In the genomic region with DNA sequence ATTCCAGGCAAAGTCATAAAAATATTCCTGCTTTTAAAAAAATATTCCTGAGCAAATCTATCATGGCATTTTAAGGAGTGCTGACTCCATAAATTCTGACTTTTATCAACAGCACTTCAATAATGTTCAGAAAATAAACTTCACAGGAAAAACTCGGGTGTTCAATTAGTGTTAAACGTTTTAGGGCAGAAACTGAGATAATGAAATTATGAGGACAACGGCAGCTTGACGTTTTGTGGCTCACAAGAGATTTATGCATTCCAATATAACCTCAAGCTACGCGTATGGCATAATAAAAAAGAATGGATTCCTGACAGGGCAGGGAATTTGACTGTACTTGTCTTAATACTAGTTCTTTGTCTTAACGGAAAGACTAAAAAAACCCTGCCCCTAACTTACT, we compare ENCODE assay signal across 15 cellular contexts.
A peak's percentile ranks its signal among the peaks of the same experiment; 100 is the strongest.
DNase-seq lines count a peak whose midpoint lies in the region; ATAC-seq and TF ChIP-seq lines count a peak whose summit lies in the region.
"Had no signal": no experiment of that assay in that cellular context is flagged by ENCODE, and none has a peak within 500 bp of the region (broad histone marks: within the 10 kb centered on the region; RNA-seq: fewer than 3 reads in every experiment).

No MANE protein-coding gene starts in this region.

- H3K36me3 ChIP-seq in GM23338 (ENCODE audit: insufficient read depth) (no peaks in the 10 kb centered on the region), SK-N-MC (ENCODE audit: insufficient read depth, low read length) (no peaks in the 10 kb centered on the region), smooth muscle cell (ENCODE audit: low read depth) (no peaks in the 10 kb centered on the region)
- H3K36me3 ChIP-seq: BE2C, HAP-1 had no signal

- intact Hi-C loops in activated CD4-positive, alpha-beta T cell treated with anti-CD3 and anti-CD28 coated beads, Interleukin-2, amount 10 ng/mL, durations not matched to agents 24 days and 14 days (cut with micrococcal nuclease) = loop anchor here (5.0 kb wide), 3 partner anchors 37 to 622 kb away; no protein-coding TSS in a partner anchor

- no peaks in the 10 kb centered on the region for H3K9me2 ChIP-seq in GM23338 (ENCODE audit: insufficient read depth)

- H3K4me3 ChIP-seq in GM23338 (no peak overlapping the region), SK-N-MC (0 out of 2 replicates have a peak overlapping the region, but pooled peaks have one; percentile 6), smooth muscle cell (no peak overlapping the region)
- H3K4me3 ChIP-seq: A549, HAP-1 had no signal

- H4K20me1 ChIP-seq in GM23338 (replicated peaks; ENCODE audit: insufficient read depth) = no peaks in the 10 kb centered on the region
- H4K20me1 ChIP-seq in smooth muscle cell (ENCODE audit: low read depth) = no peaks in the 10 kb centered on the region

- no peaks in the 10 kb centered on the region for H3K36me3 Mint-ChIP-seq in GM23338 (ENCODE audit: low read depth)
- H3K36me3 Mint-ChIP-seq in activated CD4-positive, alpha-beta T cell treated with anti-CD3 and anti-CD28 coated beads, Interleukin-2, amount 10 ng/mL, durations not matched to agents 24 days and 14 days (ENCODE audit: low read depth) = no peaks in the 10 kb centered on the region
- H3K36me3 Mint-ChIP-seq: CD4-positive, alpha-beta memory T cell had no signal

- no peak overlapping the region for H3K9ac ChIP-seq in SK-N-MC (ENCODE audit: insufficient read length)
- H3K9ac ChIP-seq in smooth muscle cell (ENCODE audit: low read depth) = no peak overlapping the region

- no peak overlapping the region for H3K4me3 Mint-ChIP-seq in GM23338
- no peak overlapping the region for H3K4me3 Mint-ChIP-seq in activated CD4-positive, alpha-beta T cell treated with anti-CD3 and anti-CD28 coated beads, Interleukin-2, amount 10 ng/mL, durations not matched to agents 24 days and 14 days
- H3K4me3 Mint-ChIP-seq: CD4-positive, alpha-beta memory T cell had no signal

- no peaks in the 10 kb centered on the region for H3K27me3 Mint-ChIP-seq in GM23338 (ENCODE audit: insufficient read depth, low read depth, poor library complexity)
- H3K27me3 Mint-ChIP-seq in activated CD4-positive, alpha-beta T cell treated with anti-CD3 and anti-CD28 coated beads, Interleukin-2, amount 10 ng/mL, durations not matched to agents 24 days and 14 days = peaks cover 6% of the 10 kb centered on the region
- H3K27me3 Mint-ChIP-seq: CD4-positive, alpha-beta memory T cell had no signal

- no peaks in the 10 kb centered on the region; the same call in 2 of the 3 replicates for H3K4me1 Mint-ChIP-seq in GM23338
- H3K4me1 Mint-ChIP-seq in activated CD4-positive, alpha-beta T cell treated with anti-CD3 and anti-CD28 coated beads, Interleukin-2, amount 10 ng/mL, durations not matched to agents 24 days and 14 days = peaks cover 10% of the 10 kb centered on the region
- H3K4me1 Mint-ChIP-seq: CD4-positive, alpha-beta memory T cell had no signal

- peaks cover 7% of the 10 kb centered on the region; the same call in 2 of the 3 replicates for H3K9me3 Mint-ChIP-seq in GM23338
- peaks cover 4% of the 10 kb centered on the region for H3K9me3 Mint-ChIP-seq in activated CD4-positive, alpha-beta T cell treated with anti-CD3 and anti-CD28 coated beads, Interleukin-2, amount 10 ng/mL, durations not matched to agents 24 days and 14 days
- H3K9me3 Mint-ChIP-seq: CD4-positive, alpha-beta memory T cell had no signal

- no peak for TF ChIP-seq CTCF in GM23338 (conservative IDR thresholded peaks at IDR 0.05; ENCODE audit: low read depth in 2 of 2)
- TF ChIP-seq CTCF in foreskin keratinocyte (conservative IDR thresholded peaks at IDR 0.05) = no peak
- TF ChIP-seq CTCF in smooth muscle cell (IDR thresholded peaks at IDR 0.05; ENCODE audit: borderline replicate concordance, insufficient read depth, poor library complexity, severe bottlenecking) = no peak

- WGBS in smooth muscle cell (ENCODE audit: low lambda C conversion rate) = 24% methylated on average over 7 of the region's 7 CpGs

- ATAC-seq in GM23338 (no peak), foreskin keratinocyte (peak; percentile 31), GM18858 (IDR thresholded peaks at IDR 0.05; ENCODE audit: unreplicated experiment) (no peak)
- ATAC-seq: A549, HepG2 had no signal

- H3F3A ChIP-seq in GM23338 (replicated peaks; ENCODE audit: low read depth) (no peaks in the 10 kb centered on the region), smooth muscle cell (ENCODE audit: low read depth) (peaks cover 1% of the 10 kb centered on the region)

- DNase-seq in GM23338 (ENCODE audit: low spot score) = no peak
- no peak for DNase-seq in SK-N-MC (ENCODE audit: low read depth, low spot score)
- peak; percentile 20 to 54 for DNase-seq in foreskin keratinocyte
- DNase-seq in smooth muscle cell (lab: John Stamatoyannopoulos, UW; ENCODE audit: unreplicated experiment) = no peak
- no peak for DNase-seq in activated CD4-positive, alpha-beta T cell treated with anti-CD3 and anti-CD28 coated beads, Interleukin-2, amount 10 ng/mL, durations not matched to agents 24 days and 14 days
- DNase-seq in hepatic stellate cell (ENCODE audit: low spot score) = no peak
- DNase-seq: BE2C; CD4-positive, alpha-beta memory T cell; DMS79 treated with DMSO at 0.1 percent for 48 hours; EL had no signal

- H3K27ac ChIP-seq in GM23338 (ENCODE audit: low read depth) (no peak overlapping the region), SK-N-MC (no peak overlapping the region), foreskin keratinocyte (no peak overlapping the region), smooth muscle cell (ENCODE audit: low read depth) (no peak overlapping the region)
- H3K27ac ChIP-seq: A549, C4-2B had no signal

- no peaks in the 10 kb centered on the region for H3K9me3 ChIP-seq in SK-N-MC (ENCODE audit: low read depth, low read length)
- H3K9me3 ChIP-seq in smooth muscle cell (replicated peaks; ENCODE audit: low read depth) = no peaks in the 10 kb centered on the region
- H3K9me3 ChIP-seq: A549, BE2C, HAP-1 had no signal

- no peak overlapping the region for H3K27ac Mint-ChIP-seq in GM23338
- H3K27ac Mint-ChIP-seq in activated CD4-positive, alpha-beta T cell treated with anti-CD3 and anti-CD28 coated beads, Interleukin-2, amount 10 ng/mL, durations not matched to agents 24 days and 14 days = no peak overlapping the region
- H3K27ac Mint-ChIP-seq: CD4-positive, alpha-beta memory T cell had no signal

- H3K79me2 ChIP-seq in GM23338 (replicated peaks; ENCODE audit: insufficient read depth) (no peaks in the 10 kb centered on the region), smooth muscle cell (ENCODE audit: low read depth) (no peaks in the 10 kb centered on the region)

- H2AFZ ChIP-seq in GM23338 = peak overlapping the region; percentile 2; the same call in 1 of the 2 replicates
- H2AFZ ChIP-seq in smooth muscle cell (ENCODE audit: low read depth) = no peak overlapping the region

- H3K27me3 ChIP-seq in GM23338 (ENCODE audit: insufficient read depth) (no peaks in the 10 kb centered on the region), foreskin keratinocyte (peaks cover 8% of the 10 kb centered on the region), smooth muscle cell (ENCODE audit: low read depth) (peaks cover 9% of the 10 kb centered on the region)
- H3K27me3 ChIP-seq: BE2C had no signal

- H3K4me1 ChIP-seq in GM23338 (ENCODE audit: insufficient read depth) (no peaks in the 10 kb centered on the region), foreskin keratinocyte (no peaks in the 10 kb centered on the region), smooth muscle cell (ENCODE audit: low read depth) (no peaks in the 10 kb centered on the region)
- H3K4me1 ChIP-seq: A549, BE2C had no signal

- H3K4me2 ChIP-seq in GM23338 = no peak overlapping the region
- H3K4me2 ChIP-seq in smooth muscle cell = peak overlapping the region; percentile 14
- H3K4me2 ChIP-seq: A549 had no signal

TF ChIP-seq in GM23338, 12 proteins besides CTCF, POLR2A, EP300 and RAD21:
- TF ChIP-seq ETS1 (IDR thresholded peaks at IDR 0.05) (no peak), POLR2AphosphoS5 (IDR thresholded peaks at IDR 0.05; ENCODE audit: low read depth) (no peak), EZH2 (IDR thresholded peaks at IDR 0.05; ENCODE audit: low read depth, unreplicated experiment) (no peak)

Comparison
In these comparisons a context has a peak if more than half of its experiments do, and no peak if none do; other contexts are left out.
1. DNase-seq: peak in foreskin keratinocyte (2 of 2); none in GM23338 (single experiment), SK-N-MC (single experiment), smooth muscle cell (single experiment), activated CD4-positive, alpha-beta T cell treated with anti-CD3 and anti-CD28 coated beads, Interleukin-2, amount 10 ng/mL, durations not matched to agents 24 days and 14 days (single experiment) and hepatic stellate cell (single experiment).